ENCODE assay signal across 8 cellular contexts in the genomic region with DNA sequence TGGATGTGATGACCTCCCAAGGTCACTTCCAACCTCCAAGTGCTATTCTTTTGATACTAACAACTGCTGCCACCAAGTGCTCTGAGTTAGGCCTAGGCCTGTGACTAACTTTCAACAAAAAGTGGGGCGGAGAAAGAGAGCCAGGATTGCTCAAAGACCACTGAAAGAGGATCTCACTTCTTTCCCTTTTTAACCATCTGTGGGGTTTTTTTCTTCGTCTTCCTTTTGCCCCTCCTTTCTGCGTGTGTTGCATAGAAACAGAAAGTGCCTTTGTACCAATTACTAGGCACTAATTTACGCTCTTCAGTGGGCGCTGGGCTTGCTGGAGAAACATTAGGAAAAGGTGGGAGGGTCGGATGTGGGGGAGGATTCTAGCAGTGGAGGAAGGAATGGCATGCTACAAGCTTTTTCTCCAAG. TPM values are rescaled to one million over a fixed set of nuclear protein-coding genes. Genes with fewer than 3 reads are reported as not detected.
DNase-seq lines count a peak whose midpoint lies in the region; ATAC-seq and TF ChIP-seq lines count a peak whose summit lies in the region.

No MANE protein-coding gene starts in this region.

- H3K9me3 ChIP-seq in SJSA1 (replicated peaks), result no peaks in the 10 kb centered on the region

- no peak overlapping the region for H3K4me3 ChIP-seq in SJSA1

- H3K36me3 Mint-ChIP-seq in endothelial cell (ENCODE audit: low read depth, unreplicated experiment), result no peaks in the 10 kb centered on the region

- H3K4me3 Mint-ChIP-seq in endothelial cell (ENCODE audit: unreplicated experiment), result no peak overlapping the region

- H3K4me1 Mint-ChIP-seq in endothelial cell (ENCODE audit: unreplicated experiment), result peaks cover 4% of the 10 kb centered on the region

- intact Hi-C loops in left cardiac atrium (cut with DNase I) (loop anchor here in 1 of 2 donors (10.0 kb wide), 1 partner anchor 52 kb away; no protein-coding TSS in a partner anchor), left ventricle myocardium superior (cut with micrococcal nuclease) (loop anchor here (10.0 kb wide), 1 partner anchor 52 kb away; no protein-coding TSS in a partner anchor)

- H3K27ac Mint-ChIP-seq in endothelial cell (ENCODE audit: unreplicated experiment), result no peak overlapping the region

- TF ChIP-seq POLR2A in erythroblast (IDR thresholded peaks at IDR 0.05; ENCODE audit: low read length), result peak; percentile 16

- H3K27ac ChIP-seq in SJSA1, result peak overlapping the region; percentile 97

- H3K27me3 Mint-ChIP-seq in endothelial cell (ENCODE audit: unreplicated experiment), result peaks cover 4% of the 10 kb centered on the region

- H3K4me1 ChIP-seq in SJSA1 (replicated peaks), result peaks cover 54% of the 10 kb centered on the region

- H3K36me3 ChIP-seq in SJSA1, result no peaks in the 10 kb centered on the region

- TF ChIP-seq CTCF in endothelial cell (IDR thresholded peaks at IDR 0.05; ENCODE audit: unreplicated experiment), result no peak

- DNase-seq in left cardiac atrium, result no peak
- DNase-seq in left ventricle myocardium superior, result no peak
- peak in 1 of 2 experiments; percentile 51 for DNase-seq in SJSA1 (ENCODE audit: low read depth in 1 of 2, low spot score in 2 of 2)
- DNase-seq in erythroblast (lab: John Stamatoyannopoulos, UW), result no peak
- peak; percentile 80 for DNase-seq in pons (ENCODE audit: low spot score)
- DNase-seq in NCI-H446 (lab: John Stamatoyannopoulos, UW), result no peak
- no peak for DNase-seq in endothelial cell (ENCODE audit: low spot score)

- peak; percentile 5 to 22 for ATAC-seq in left cardiac atrium
- ATAC-seq in left ventricle myocardium superior, result no peak
- ATAC-seq in HG02943 (IDR thresholded peaks at IDR 0.05; ENCODE audit: low read depth, unreplicated experiment), result peak; percentile 55

- H3K27me3 ChIP-seq in SJSA1 (replicated peaks), result no peaks in the 10 kb centered on the region

- no peaks in the 10 kb centered on the region for H3K9me3 Mint-ChIP-seq in endothelial cell (ENCODE audit: unreplicated experiment)

RNA-seq across cellular contexts. Expression of gene KLF9, which starts 8.0 kb away (rescaled TPM):
- total RNA-seq in left cardiac atrium, result 10 to 100 TPM; 56.2 to 78.9 TPM
- total RNA-seq in left ventricle myocardium superior, result 54.9 TPM
- total RNA-seq in SJSA1 (2014; rRNA removed; shearing (Covaris generic)), result 3.2 and 5.9 TPM in 2 replicates
- 0.87 TPM for total RNA-seq in endothelial cell (ENCODE audit: unreplicated experiment)
